ENCODE assay signal across 17 cellular contexts in the genomic region with DNA sequence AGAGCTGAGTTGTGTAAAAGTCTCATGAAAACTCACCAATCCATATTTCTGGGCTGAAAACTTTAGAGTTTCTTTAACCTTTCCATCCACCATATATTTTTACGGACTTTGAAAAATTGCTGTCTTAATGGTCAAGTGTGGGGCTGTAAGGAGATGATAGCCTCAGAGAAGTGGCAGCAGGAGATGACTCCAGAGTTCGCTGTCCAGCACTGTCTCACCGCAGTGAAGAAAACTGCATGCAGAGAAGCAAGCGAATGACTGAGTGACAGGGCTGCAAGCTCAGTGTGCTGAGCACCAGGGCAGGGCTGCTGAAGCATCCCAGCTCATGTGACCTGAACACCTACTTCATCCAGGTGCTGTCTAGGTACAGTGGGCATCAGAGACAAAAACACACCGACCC.
A peak's percentile ranks its signal among the peaks of the same experiment; 100 is the strongest.
DNase-seq lines count a peak whose midpoint lies in the region; ATAC-seq and TF ChIP-seq lines count a peak whose summit lies in the region.
"Had no signal": no experiment of that assay in that cellular context is flagged by ENCODE, and none has a peak within 500 bp of the region (broad histone marks: within the 10 kb centered on the region; RNA-seq: fewer than 3 reads in every experiment).

No MANE protein-coding gene starts in this region.

- H2AFZ ChIP-seq in osteoblast (ENCODE audit: low read length) = no peak overlapping the region

- no peaks in the 10 kb centered on the region for H4K20me1 ChIP-seq in osteoblast (ENCODE audit: insufficient read depth, low read length)
- H4K20me1 ChIP-seq: BLaER1 treated with 17β-estradiol and CSF1 and Interleukin-3, amounts not matched to agents 10 nM and 100 nM had no signal

- no peaks in the 10 kb centered on the region for H3K4me1 ChIP-seq in osteoblast (ENCODE audit: insufficient read depth, low read length)
- H3K4me1 ChIP-seq: A549; BLaER1 treated with 17β-estradiol and CSF1 and Interleukin-3, amounts not matched to agents 10 nM and 100 nM; Caco-2 had no signal

- H3K4me3 ChIP-seq in osteoblast (ENCODE audit: insufficient read depth, low read length) = no peak overlapping the region
- H3K4me3 ChIP-seq: A549; BLaER1 treated with 17β-estradiol and CSF1 and Interleukin-3, amounts not matched to agents 10 nM and 100 nM had no signal

- H3K27me3 ChIP-seq in osteoblast (ENCODE audit: insufficient read depth, low read length) = no peaks in the 10 kb centered on the region
- H3K27me3 ChIP-seq: BLaER1 treated with 17β-estradiol and CSF1 and Interleukin-3, amounts not matched to agents 10 nM and 100 nM had no signal

- DNase-seq in NCI-H345 (lab: John Stamatoyannopoulos, UW) = peak; percentile 16
- DNase-seq in NCI-H345 treated with DMSO at 0.1 percent for 48 hours (lab: John Stamatoyannopoulos, UW; ENCODE audit: unreplicated experiment) = no peak
- peak; percentile 72 for DNase-seq in osteoblast (ENCODE audit: insufficient read length, low spot score, missing footprints)
- DNase-seq in NCI-H1436 (lab: John Stamatoyannopoulos, UW) = no peak
- DNase-seq: AML-193; Caco-2; Calu3; CD4-positive, alpha-beta T cell; CD8-positive, alpha-beta T cell; DMS79 treated with DMSO at 0.1 percent for 48 hours; GF-D8 had no signal

- no peak for ATAC-seq in GM18511 (IDR thresholded peaks at IDR 0.05; ENCODE audit: unreplicated experiment)
- ATAC-seq: A549; CD8-positive, alpha-beta T cell had no signal

- H3K9me3 ChIP-seq in osteoblast (ENCODE audit: low read depth, low read length) = peaks cover 7% of the 10 kb centered on the region
- H3K9me3 ChIP-seq: BLaER1 treated with 17β-estradiol and CSF1 and Interleukin-3, amounts not matched to agents 10 nM and 100 nM; Caco-2 had no signal

- no peaks in the 10 kb centered on the region for H3K36me3 ChIP-seq in osteoblast (ENCODE audit: insufficient read depth, low read length)
- H3K36me3 ChIP-seq: BLaER1 treated with 17β-estradiol and CSF1 and Interleukin-3, amounts not matched to agents 10 nM and 100 nM had no signal

- TF ChIP-seq CTCF in osteoblast (IDR thresholded peaks at IDR 0.05; ENCODE audit: extremely low read depth, low read depth, low read length) = no peak

- no peak overlapping the region for H3K27ac ChIP-seq in osteoblast (ENCODE audit: low read depth, low read length)
- H3K27ac ChIP-seq: 22Rv1; A549; BLaER1 treated with 17β-estradiol and CSF1 and Interleukin-3, amounts not matched to agents 10 nM and 100 nM; C4-2B had no signal

- H3K4me2 ChIP-seq in osteoblast (ENCODE audit: insufficient read depth, low read length) = no peak overlapping the region
- H3K4me2 ChIP-seq: A549; BLaER1 treated with 17β-estradiol and CSF1 and Interleukin-3, amounts not matched to agents 10 nM and 100 nM had no signal

- H3K79me2 ChIP-seq in osteoblast (ENCODE audit: insufficient read depth, low read length) = no peaks in the 10 kb centered on the region

TF ChIP-seq in PFSK-1, 5 proteins besides CTCF, POLR2A, EP300 and RAD21:
- no peak for TF ChIP-seq FOXP2 (optimal IDR thresholded peaks at IDR 0.05; ENCODE audit: borderline replicate concordance, extremely low read depth, extremely low read length, insufficient read depth)
- TF ChIP-seq, protein P1, sequence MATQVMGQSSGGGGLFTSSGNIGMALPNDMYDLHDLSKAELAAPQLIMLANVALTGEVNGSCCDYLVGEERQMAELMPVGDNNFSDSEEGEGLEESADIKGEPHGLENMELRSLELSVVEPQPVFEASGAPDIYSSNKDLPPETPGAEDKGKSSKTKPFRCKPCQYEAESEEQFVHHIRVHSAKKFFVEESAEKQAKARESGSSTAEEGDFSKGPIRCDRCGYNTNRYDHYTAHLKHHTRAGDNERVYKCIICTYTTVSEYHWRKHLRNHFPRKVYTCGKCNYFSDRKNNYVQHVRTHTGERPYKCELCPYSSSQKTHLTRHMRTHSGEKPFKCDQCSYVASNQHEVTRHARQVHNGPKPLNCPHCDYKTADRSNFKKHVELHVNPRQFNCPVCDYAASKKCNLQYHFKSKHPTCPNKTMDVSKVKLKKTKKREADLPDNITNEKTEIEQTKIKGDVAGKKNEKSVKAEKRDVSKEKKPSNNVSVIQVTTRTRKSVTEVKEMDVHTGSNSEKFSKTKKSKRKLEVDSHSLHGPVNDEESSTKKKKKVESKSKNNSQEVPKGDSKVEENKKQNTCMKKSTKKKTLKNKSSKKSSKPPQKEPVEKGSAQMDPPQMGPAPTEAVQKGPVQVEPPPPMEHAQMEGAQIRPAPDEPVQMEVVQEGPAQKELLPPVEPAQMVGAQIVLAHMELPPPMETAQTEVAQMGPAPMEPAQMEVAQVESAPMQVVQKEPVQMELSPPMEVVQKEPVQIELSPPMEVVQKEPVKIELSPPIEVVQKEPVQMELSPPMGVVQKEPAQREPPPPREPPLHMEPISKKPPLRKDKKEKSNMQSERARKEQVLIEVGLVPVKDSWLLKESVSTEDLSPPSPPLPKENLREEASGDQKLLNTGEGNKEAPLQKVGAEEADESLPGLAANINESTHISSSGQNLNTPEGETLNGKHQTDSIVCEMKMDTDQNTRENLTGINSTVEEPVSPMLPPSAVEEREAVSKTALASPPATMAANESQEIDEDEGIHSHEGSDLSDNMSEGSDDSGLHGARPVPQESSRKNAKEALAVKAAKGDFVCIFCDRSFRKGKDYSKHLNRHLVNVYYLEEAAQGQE (IDR thresholded peaks at IDR 0.05; ENCODE audit: insufficient read depth in 1 of 2, low read depth in 2 of 2, low read length in 2 of 2) = peak; percentile 61 to 85

Comparison
In these comparisons a context has a peak if more than half of its experiments do, and no peak if none do; other contexts are left out.
1. DNase-seq: peak in NCI-H345 (single experiment) and osteoblast (single experiment); none in NCI-H345 treated with DMSO at 0.1 percent for 48 hours (single experiment) and NCI-H1436 (single experiment).